Comparison of ENCODE assay signal across 1 cellular context in the genomic region with DNA sequence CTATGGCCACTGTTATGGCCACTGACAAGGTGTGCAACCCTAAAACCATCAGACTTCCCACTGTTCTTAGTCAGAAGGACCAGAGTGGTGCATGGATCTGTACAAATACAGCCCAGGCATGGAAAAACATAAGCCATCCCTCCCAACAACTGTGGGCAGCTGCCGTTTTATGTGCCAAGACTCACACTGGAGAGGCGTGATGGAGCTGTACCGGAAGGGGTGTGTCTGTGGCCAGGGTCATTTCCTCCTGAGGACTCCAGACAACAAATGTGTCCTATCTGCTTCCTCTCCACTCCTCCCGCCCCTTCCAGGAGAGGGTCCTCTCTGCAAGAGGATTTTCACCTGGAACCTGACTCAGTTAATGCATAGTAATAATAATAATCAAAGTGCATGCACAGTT.
TF ChIP-seq lines count a peak whose summit lies in the region.

No MANE protein-coding gene starts in this region.

TF ChIP-seq in K562, 482 proteins besides CTCF, POLR2A, EP300 and RAD21:
- TF ChIP-seq GABPA (tag; conservative IDR thresholded peaks at IDR 0.05; ENCODE audit: low read depth): peak; percentile 47; the same call in 1 of the 2 replicates
- no peak for TF ChIP-seq ELF4 (CRISPR knock-in tag; IDR thresholded peaks at IDR 0.05)
- no peak for TF ChIP-seq CBX3 (IDR thresholded peaks at IDR 0.05; ENCODE audit: borderline replicate concordance in 1 of 2, low read length in 2 of 2)
- TF ChIP-seq TBP (optimal IDR thresholded peaks at IDR 0.05; ENCODE audit: low read depth, low read length): no peak
- TF ChIP-seq ZNF583 (CRISPR knock-in tag; IDR thresholded peaks at IDR 0.05): no peak
